ENCODE assay signal across 8 cellular contexts in the genomic region with DNA sequence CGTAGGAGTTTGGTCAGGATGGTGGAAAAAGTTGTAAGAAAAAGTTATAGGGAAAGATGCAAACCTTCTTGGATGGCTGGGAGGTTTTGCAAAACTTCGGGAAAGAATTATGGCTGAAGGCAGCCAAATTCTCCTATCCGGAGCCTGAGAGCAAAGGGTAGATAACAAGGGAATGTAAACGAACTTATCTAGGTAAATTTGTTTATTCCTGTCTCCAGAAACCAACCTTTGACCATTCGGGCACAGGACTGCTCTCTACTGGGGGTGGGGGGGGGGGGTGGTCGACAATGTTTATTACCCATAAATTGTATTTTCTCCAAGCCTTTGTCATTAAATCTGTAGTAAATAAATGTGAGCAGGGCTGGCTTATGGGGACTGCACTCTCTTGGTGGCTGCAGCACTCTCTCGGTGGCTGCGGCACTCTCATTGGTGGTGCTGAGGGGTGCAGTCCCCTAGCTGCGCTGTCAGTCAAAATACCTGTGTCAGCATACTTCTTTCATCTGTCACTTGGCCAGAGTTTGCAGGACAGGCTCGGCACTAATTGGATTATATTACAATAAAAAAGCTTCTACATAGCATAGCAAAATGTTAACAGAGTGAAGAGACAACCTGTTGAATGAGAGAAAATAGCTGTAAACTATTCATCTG.
"Had no signal": no experiment of that assay in that cellular context is flagged by ENCODE, and none has a peak within 500 bp of the region (broad histone marks: within the 10 kb centered on the region; RNA-seq: fewer than 3 reads in every experiment).

No MANE protein-coding gene starts in this region.

- H2AFZ ChIP-seq: GM23248 had no signal

- H3K27me3 Mint-ChIP-seq: IgD-negative memory B cell had no signal

- H3K36me3 ChIP-seq: HAP-1 had no signal

- H3K4me1 Mint-ChIP-seq: IgD-negative memory B cell had no signal

- H3K9ac ChIP-seq: GM23248 had no signal

- ATAC-seq: HCT116 had no signal

- H3K4me3 Mint-ChIP-seq: IgD-negative memory B cell had no signal

- H3K36me3 Mint-ChIP-seq: IgD-negative memory B cell had no signal

- DNase-seq: GM23248, GOT3, H7, KBM-7 had no signal

- H3K27ac ChIP-seq: GM23248 had no signal

- H3K9me3 ChIP-seq: HAP-1 had no signal

- H3K4me3 ChIP-seq: GM23248, HAP-1 had no signal

- H3K4me1 ChIP-seq: HAP-1 had no signal

- FAIRE-seq: HTR-8/SVneo had no signal
